In genomic region chr9:122234022-122234748, GRCh38 we compare ENCODE assay signal across 35 cellular contexts. TPM values are rescaled to one million over a fixed set of nuclear protein-coding genes. Genes with fewer than 3 reads are reported as not detected.
"Had no signal": no experiment of that assay in that cellular context is flagged by ENCODE, and none has a peak within 500 bp of the region (broad histone marks: within the 10 kb centered on the region; RNA-seq: fewer than 3 reads in every experiment).

No MANE protein-coding gene starts in this region.

- H3K4me3 Mint-ChIP-seq: activated B cell treated with CpG ODN at 0.5 μM for 24 hours; activated CD8-positive, alpha-beta T cell treated with anti-CD3 and anti-CD28 coated beads for 36 hours; activated naive CD8-positive, alpha-beta T cell; activated T-cell treated with anti-CD3 and anti-CD28 coated beads, Interleukin-2, amount 50 U/mL, for 4 hours; activated T-helper 17 cell treated with anti-CD3 and anti-CD28 coated beads, Interleukin-2, amount 50 U/mL, for 72 hours; central memory CD8-positive, alpha-beta T cell; dendritic cell treated with granulocyte-macrophage colony-stimulating factor and Interleukin-4, amounts not matched to agents 40 ng/mL and 50 ng/mL, for 4 days; endodermal cell; T-helper 17 cell; T-helper 2 cell treated with Interferon-gamma antibody and Interleukin-4, amounts not matched to agents 5 μg/mL and 100 μg/mL, for 36 hours had no signal

- FAIRE-seq: astrocyte, bronchial epithelial cell had no signal

- ATAC-seq: activated CD4-positive, CD25-positive, alpha-beta regulatory T cell treated with anti-CD3 and anti-CD28 coated beads, Interleukin-2, amount 50 U/mL, for 24 hours; activated CD8-positive, alpha-beta T cell treated with anti-CD3 and anti-CD28 coated beads for 36 hours; activated T-cell treated with anti-CD3 and anti-CD28 coated beads, Interleukin-2, amount 50 U/mL, for 4 hours; activated T-helper 17 cell treated with anti-CD3 and anti-CD28 coated beads, Interleukin-2, amount 50 U/mL, for 72 hours; gastroesophageal sphincter; T-helper 17 cell had no signal

- H3K27me3 Mint-ChIP-seq: activated naive CD8-positive, alpha-beta T cell; activated T-helper 17 cell treated with anti-CD3 and anti-CD28 coated beads, Interleukin-2, amount 50 U/mL, for 72 hours; central memory CD8-positive, alpha-beta T cell; T-helper 17 cell had no signal

- DNase-seq: activated B cell treated with CpG ODN at 0.5 μM for 24 hours; activated CD4-positive, alpha-beta T cell treated with anti-CD3 and anti-CD28 coated beads for 48 hours; activated CD4-positive, alpha-beta T cell treated with anti-CD3 and anti-CD28 coated beads, Interleukin-2, amount 50 U/mL, for 1 hour; activated CD4-positive, alpha-beta T cell treated with anti-CD3 and anti-CD28 coated beads, Interleukin-2, amount 50 U/mL, for 48 hours; activated CD8-positive, alpha-beta memory T cell treated with anti-CD3 and anti-CD28 coated beads for 24 hours; activated CD8-positive, alpha-beta T cell treated with anti-CD3 and anti-CD28 coated beads for 36 hours; activated effector memory CD4-positive, alpha-beta T cell treated with Interleukin-2 at 50 U/mL for 16 hours; activated gamma-delta T cell treated with Interleukin-2 at 50 U/mL for 16 hours; activated naive CD4-positive, alpha-beta T cell treated with anti-CD3 and anti-CD28 coated beads, Interleukin-2, amount 50 U/mL, for 16 hours; activated naive CD4-positive, alpha-beta T cell treated with Interleukin-2 at 50 U/mL for 16 hours; activated T-cell treated with anti-CD3 and anti-CD28 coated beads, Interleukin-2, amount 50 U/mL, for 4 hours; amniotic stem cell; anterior cingulate cortex; brain microvascular endothelial cell; dorsolateral prefrontal cortex; effector memory CD4-positive, alpha-beta T cell; endodermal cell; esophagus squamous epithelium; foreskin melanocyte; heart right ventricle; T-helper 17 cell; T1000; WERI-Rb-1 had no signal

- H3K4me3 ChIP-seq: coronary artery, dorsolateral prefrontal cortex, esophagus squamous epithelium, gastroesophageal sphincter, heart right ventricle had no signal

- H3K27ac ChIP-seq: brain microvascular endothelial cell, coronary artery, dorsolateral prefrontal cortex, esophagus squamous epithelium, gastroesophageal sphincter, heart right ventricle, WERI-Rb-1 had no signal

- H3K9me3 Mint-ChIP-seq: activated B cell treated with CpG ODN at 0.5 μM for 24 hours; activated CD8-positive, alpha-beta T cell treated with anti-CD3 and anti-CD28 coated beads for 36 hours; activated T-cell treated with anti-CD3 and anti-CD28 coated beads, Interleukin-2, amount 50 U/mL, for 4 hours; activated T-helper 17 cell treated with anti-CD3 and anti-CD28 coated beads, Interleukin-2, amount 50 U/mL, for 72 hours; central memory CD8-positive, alpha-beta T cell; dendritic cell treated with granulocyte-macrophage colony-stimulating factor and Interleukin-4, amounts not matched to agents 40 ng/mL and 50 ng/mL, for 4 days; endodermal cell; T-helper 2 cell treated with Interferon-gamma antibody and Interleukin-4, amounts not matched to agents 5 μg/mL and 100 μg/mL, for 36 hours had no signal

- H3K9me3 ChIP-seq: esophagus squamous epithelium, gastroesophageal sphincter, heart right ventricle had no signal

- H3K4me1 Mint-ChIP-seq: activated B cell treated with CpG ODN at 0.5 μM for 24 hours; activated T-helper 17 cell treated with anti-CD3 and anti-CD28 coated beads, Interleukin-2, amount 50 U/mL, for 72 hours; central memory CD8-positive, alpha-beta T cell; endodermal cell had no signal

- H3K27ac Mint-ChIP-seq: activated B cell treated with CpG ODN at 0.5 μM for 24 hours; activated CD8-positive, alpha-beta T cell treated with anti-CD3 and anti-CD28 coated beads for 36 hours; activated naive CD8-positive, alpha-beta T cell; activated T-helper 17 cell treated with anti-CD3 and anti-CD28 coated beads, Interleukin-2, amount 50 U/mL, for 72 hours; dendritic cell treated with granulocyte-macrophage colony-stimulating factor and Interleukin-4, amounts not matched to agents 40 ng/mL and 50 ng/mL, for 4 days; endodermal cell; T-helper 17 cell; T-helper 2 cell treated with Interferon-gamma antibody and Interleukin-4, amounts not matched to agents 5 μg/mL and 100 μg/mL, for 36 hours had no signal

RNA-seq across cellular contexts. Expression of gene LHX6, which starts 5.4 kb away (rescaled TPM):
- total RNA-seq: activated B cell treated with CpG ODN at 0.5 μM for 24 hours; activated T-helper 17 cell treated with anti-CD3 and anti-CD28 coated beads, Interleukin-2, amount 50 U/mL, for 72 hours; fibroblast of lung; fibroblast of villous mesenchyme; T-helper 17 cell had no signal
